2 cellular contexts compared by ENCODE assay signal in genomic region chr6:1947922-1948321, GRCh38.
TF ChIP-seq lines count a peak whose summit lies in the region.

No MANE protein-coding gene starts in this region.

TF ChIP-seq in HepG2, 621 proteins besides CTCF, POLR2A, EP300 and RAD21:
- peak; percentile 78 for TF ChIP-seq ZNF629 (CRISPR knock-in tag; conservative IDR thresholded peaks at IDR 0.05)
- TF ChIP-seq ZNF878 (CRISPR knock-in tag; IDR thresholded peaks at IDR 0.05) = no peak

TF ChIP-seq in K562, 482 proteins besides CTCF, POLR2A, EP300 and RAD21:
- TF ChIP-seq RBM25 (IDR thresholded peaks at IDR 0.05; ENCODE audit: low read depth, low read length, severe bottlenecking) (peak; percentile 86), MLX (CRISPR knock-in tag; conservative IDR thresholded peaks at IDR 0.05) (no peak)
